In genomic region chr12:95495433-95495832, GRCh38 we compare ENCODE assay signal across 19 cellular contexts. TPM values are rescaled to one million over a fixed set of nuclear protein-coding genes. Genes with fewer than 3 reads are reported as not detected.
DNase-seq lines count a peak whose midpoint lies in the region; ATAC-seq and TF ChIP-seq lines count a peak whose summit lies in the region.
"Had no signal": no experiment of that assay in that cellular context is flagged by ENCODE, and none has a peak within 500 bp of the region (broad histone marks: within the 10 kb centered on the region; RNA-seq: fewer than 3 reads in every experiment).

No MANE protein-coding gene starts in this region.

- no peak overlapping the region for H3K9ac ChIP-seq in Karpas-422 (ENCODE audit: low read length)
- H3K9ac ChIP-seq: GM23248 had no signal

- no peak overlapping the region for H3K4me3 Mint-ChIP-seq in central memory CD8-positive, alpha-beta T cell
- H3K4me3 Mint-ChIP-seq in progenitor cell of endocrine pancreas (ENCODE audit: low read depth) = no peak overlapping the region
- H3K4me3 Mint-ChIP-seq in activated T-helper 2 cell treated with anti-CD3 and anti-CD28 coated beads, Interferon-gamma antibody, Interleukin-2, Interleukin-4, amounts not matched to agents 10 μg/mL and 5 μg/mL and 100 μg/mL, durations not matched to agents 14 hours and 24 hours and 36 hours (ENCODE audit: low read depth) = no peak overlapping the region
- H3K4me3 Mint-ChIP-seq: CD4-positive, CD25-positive, alpha-beta regulatory T cell had no signal

- H3K4me2 ChIP-seq in Karpas-422 (ENCODE audit: low read depth, low read length, poor library complexity, severe bottlenecking) = no peak overlapping the region

- DNase-seq in Karpas-422 = no peak
- no peak for DNase-seq in central memory CD8-positive, alpha-beta T cell (ENCODE audit: low spot score in 2 of 2)
- DNase-seq in progenitor cell of endocrine pancreas (ENCODE audit: low spot score, unreplicated experiment) = no peak
- no peak for DNase-seq in activated T-helper 2 cell treated with anti-CD3 and anti-CD28 coated beads, Interferon-gamma antibody, Interleukin-2, Interleukin-4, amounts not matched to agents 10 μg/mL and 5 μg/mL and 100 μg/mL, durations not matched to agents 14 hours and 24 hours and 36 hours (ENCODE audit: low spot score)
- DNase-seq: ACHN; BE2C; C1 segment of cervical spinal cord; CD4-positive, CD25-positive, alpha-beta regulatory T cell; DMS153; DMS79; GDM1; GM23248; IMR-90 had no signal

- H3K9me2 ChIP-seq in Karpas-422 (replicated peaks; ENCODE audit: insufficient read depth, low read length) = no peaks in the 10 kb centered on the region

- intact Hi-C loops in activated T-helper 2 cell treated with anti-CD3 and anti-CD28 coated beads, Interferon-gamma antibody, Interleukin-2, Interleukin-4, amounts not matched to agents 10 μg/mL and 5 μg/mL and 100 μg/mL, durations not matched to agents 14 hours and 24 hours and 36 hours (cut with micrococcal nuclease) = no loop called here

- H3K9me3 ChIP-seq in Karpas-422 (ENCODE audit: low read length) = no peaks in the 10 kb centered on the region
- H3K9me3 ChIP-seq: BE2C, HAP-1 had no signal

- no peak for TF ChIP-seq CTCF in progenitor cell of endocrine pancreas (IDR thresholded peaks at IDR 0.05; ENCODE audit: unreplicated experiment)

- H3K79me2 ChIP-seq in Karpas-422 (ENCODE audit: low read length) = peaks cover 92% of the 10 kb centered on the region

- no peaks in the 10 kb centered on the region; the same call in 1 of the 2 replicates for H3K4me1 ChIP-seq in Karpas-422 (ENCODE audit: low read length)
- H3K4me1 ChIP-seq: BE2C, HAP-1 had no signal

- H3K27ac Mint-ChIP-seq in central memory CD8-positive, alpha-beta T cell (ENCODE audit: low read depth) = peak overlapping the region; percentile 30
- H3K27ac Mint-ChIP-seq in progenitor cell of endocrine pancreas = peak overlapping the region; percentile 4
- no peak overlapping the region for H3K27ac Mint-ChIP-seq in activated T-helper 2 cell treated with anti-CD3 and anti-CD28 coated beads, Interferon-gamma antibody, Interleukin-2, Interleukin-4, amounts not matched to agents 10 μg/mL and 5 μg/mL and 100 μg/mL, durations not matched to agents 14 hours and 24 hours and 36 hours

- peaks cover 89% of the 10 kb centered on the region for H3K36me3 ChIP-seq in Karpas-422 (ENCODE audit: insufficient read depth, low read length)

- H3K27ac ChIP-seq in Karpas-422 (ENCODE audit: low read length) = peak overlapping the region; percentile 36; the same call in 1 of the 2 replicates
- H3K27ac ChIP-seq: GM23248 had no signal

- H3K9me3 Mint-ChIP-seq in central memory CD8-positive, alpha-beta T cell = no peaks in the 10 kb centered on the region
- H3K9me3 Mint-ChIP-seq in progenitor cell of endocrine pancreas (ENCODE audit: low read depth) = peaks cover 5% of the 10 kb centered on the region
- H3K9me3 Mint-ChIP-seq in activated T-helper 2 cell treated with anti-CD3 and anti-CD28 coated beads, Interferon-gamma antibody, Interleukin-2, Interleukin-4, amounts not matched to agents 10 μg/mL and 5 μg/mL and 100 μg/mL, durations not matched to agents 14 hours and 24 hours and 36 hours = no peaks in the 10 kb centered on the region
- H3K9me3 Mint-ChIP-seq: CD4-positive, CD25-positive, alpha-beta regulatory T cell had no signal

- no peaks in the 10 kb centered on the region for H3K27me3 ChIP-seq in Karpas-422 (ENCODE audit: low read length)
- H3K27me3 ChIP-seq: BE2C had no signal

- H3K4me1 Mint-ChIP-seq in central memory CD8-positive, alpha-beta T cell = peaks cover 19% of the 10 kb centered on the region
- peaks cover 9% of the 10 kb centered on the region for H3K4me1 Mint-ChIP-seq in progenitor cell of endocrine pancreas (ENCODE audit: low read depth)
- peaks cover 8% of the 10 kb centered on the region for H3K4me1 Mint-ChIP-seq in activated T-helper 2 cell treated with anti-CD3 and anti-CD28 coated beads, Interferon-gamma antibody, Interleukin-2, Interleukin-4, amounts not matched to agents 10 μg/mL and 5 μg/mL and 100 μg/mL, durations not matched to agents 14 hours and 24 hours and 36 hours (ENCODE audit: low read depth)

- no peak overlapping the region for H2AFZ ChIP-seq in Karpas-422 (ENCODE audit: low read length)
- H2AFZ ChIP-seq: GM23248 had no signal

- peaks cover 60% of the 10 kb centered on the region for H3K36me3 Mint-ChIP-seq in central memory CD8-positive, alpha-beta T cell (ENCODE audit: insufficient read depth)
- H3K36me3 Mint-ChIP-seq in progenitor cell of endocrine pancreas (ENCODE audit: insufficient read depth) = peaks cover 47% of the 10 kb centered on the region
- H3K36me3 Mint-ChIP-seq in activated T-helper 2 cell treated with anti-CD3 and anti-CD28 coated beads, Interferon-gamma antibody, Interleukin-2, Interleukin-4, amounts not matched to agents 10 μg/mL and 5 μg/mL and 100 μg/mL, durations not matched to agents 14 hours and 24 hours and 36 hours (ENCODE audit: low read depth) = peaks cover 72% of the 10 kb centered on the region

- H3K27me3 Mint-ChIP-seq in central memory CD8-positive, alpha-beta T cell = no peaks in the 10 kb centered on the region
- H3K27me3 Mint-ChIP-seq in progenitor cell of endocrine pancreas = no peaks in the 10 kb centered on the region
- H3K27me3 Mint-ChIP-seq in activated T-helper 2 cell treated with anti-CD3 and anti-CD28 coated beads, Interferon-gamma antibody, Interleukin-2, Interleukin-4, amounts not matched to agents 10 μg/mL and 5 μg/mL and 100 μg/mL, durations not matched to agents 14 hours and 24 hours and 36 hours (ENCODE audit: low read depth) = no peaks in the 10 kb centered on the region
- H3K27me3 Mint-ChIP-seq: CD4-positive, CD25-positive, alpha-beta regulatory T cell had no signal

- no peak for ATAC-seq in central memory CD8-positive, alpha-beta T cell (replicated peaks; ENCODE audit: extremely low read depth, poor library complexity, severe bottlenecking)
- no peak for ATAC-seq in GM19351 (IDR thresholded peaks at IDR 0.05; ENCODE audit: unreplicated experiment)
- no peak for ATAC-seq in HG03565 (IDR thresholded peaks at IDR 0.05; ENCODE audit: unreplicated experiment)
- ATAC-seq in HG03457 (IDR thresholded peaks at IDR 0.05; ENCODE audit: unreplicated experiment) = no peak
- ATAC-seq: K562 had no signal

- peaks cover 9% of the 10 kb centered on the region for H4K20me1 ChIP-seq in Karpas-422 (ENCODE audit: insufficient read depth, low read depth, low read length)

- H3K4me3 ChIP-seq in Karpas-422 (ENCODE audit: low read length) = no peak overlapping the region
- H3K4me3 ChIP-seq: GM23248, HAP-1, K562 had no signal

RNA-seq across cellular contexts. Expression of gene METAP2, which starts 21.5 kb away (rescaled TPM):
- 304 and 383 TPM in 2 replicates for total RNA-seq in Karpas-422 (2014; rRNA removed; shearing (Covaris generic); ENCODE audit: low replicate concordance)
- total RNA-seq in progenitor cell of endocrine pancreas = 83.8 and 90.6 TPM in 2 replicates
- 111 and 113 TPM in 2 replicates for total RNA-seq in activated T-helper 2 cell treated with anti-CD3 and anti-CD28 coated beads, Interferon-gamma antibody, Interleukin-2, Interleukin-4, amounts not matched to agents 10 μg/mL and 5 μg/mL and 100 μg/mL, durations not matched to agents 14 hours and 24 hours and 36 hours

RNA-seq across cellular contexts. Expression of gene USP44, which starts 55.8 kb away (rescaled TPM):
- total RNA-seq in Karpas-422 (2014; rRNA removed; shearing (Covaris generic); ENCODE audit: low replicate concordance) = 0.11 TPM in 1 of 2 replicates, not detected in the other
- 11.6 and 13.3 TPM in 2 replicates for total RNA-seq in progenitor cell of endocrine pancreas
- 4.3 and 5.7 TPM in 2 replicates for total RNA-seq in activated T-helper 2 cell treated with anti-CD3 and anti-CD28 coated beads, Interferon-gamma antibody, Interleukin-2, Interleukin-4, amounts not matched to agents 10 μg/mL and 5 μg/mL and 100 μg/mL, durations not matched to agents 14 hours and 24 hours and 36 hours
- total RNA-seq: H4 had no signal
